Comparison of ENCODE assay signal across 2 cellular contexts in the genomic region with DNA sequence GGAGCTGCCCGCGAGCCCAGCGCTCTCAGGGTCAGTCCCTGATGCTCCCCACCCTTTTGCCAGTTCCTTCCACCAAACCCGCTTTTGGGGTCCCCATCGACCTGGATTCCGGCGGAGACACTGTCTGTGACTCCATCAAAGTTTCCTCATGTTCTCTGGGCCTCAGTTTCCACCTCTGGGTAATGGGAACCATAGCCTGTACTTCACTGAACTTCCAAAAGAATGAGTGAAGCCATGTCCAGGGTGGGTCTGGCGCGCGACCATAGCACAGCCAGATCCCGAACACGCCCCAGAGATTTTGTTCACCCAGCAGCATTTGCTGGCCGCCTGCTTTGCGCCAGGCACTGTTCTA.
TF ChIP-seq lines count a peak whose summit lies in the region.

No MANE protein-coding gene starts in this region.

TF ChIP-seq in IMR-90, 13 proteins besides CTCF, POLR2A, EP300 and RAD21 (continued from another document):
- TF ChIP-seq, protein P1, sequence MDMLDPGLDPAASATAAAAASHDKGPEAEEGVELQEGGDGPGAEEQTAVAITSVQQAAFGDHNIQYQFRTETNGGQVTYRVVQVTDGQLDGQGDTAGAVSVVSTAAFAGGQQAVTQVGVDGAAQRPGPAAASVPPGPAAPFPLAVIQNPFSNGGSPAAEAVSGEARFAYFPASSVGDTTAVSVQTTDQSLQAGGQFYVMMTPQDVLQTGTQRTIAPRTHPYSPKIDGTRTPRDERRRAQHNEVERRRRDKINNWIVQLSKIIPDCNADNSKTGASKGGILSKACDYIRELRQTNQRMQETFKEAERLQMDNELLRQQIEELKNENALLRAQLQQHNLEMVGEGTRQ (IDR thresholded peaks at IDR 0.05; ENCODE audit: low read depth, low read length), result no peak
- TF ChIP-seq, protein P2, sequence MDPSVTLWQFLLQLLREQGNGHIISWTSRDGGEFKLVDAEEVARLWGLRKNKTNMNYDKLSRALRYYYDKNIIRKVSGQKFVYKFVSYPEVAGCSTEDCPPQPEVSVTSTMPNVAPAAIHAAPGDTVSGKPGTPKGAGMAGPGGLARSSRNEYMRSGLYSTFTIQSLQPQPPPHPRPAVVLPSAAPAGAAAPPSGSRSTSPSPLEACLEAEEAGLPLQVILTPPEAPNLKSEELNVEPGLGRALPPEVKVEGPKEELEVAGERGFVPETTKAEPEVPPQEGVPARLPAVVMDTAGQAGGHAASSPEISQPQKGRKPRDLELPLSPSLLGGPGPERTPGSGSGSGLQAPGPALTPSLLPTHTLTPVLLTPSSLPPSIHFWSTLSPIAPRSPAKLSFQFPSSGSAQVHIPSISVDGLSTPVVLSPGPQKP (IDR thresholded peaks at IDR 0.05; ENCODE audit: borderline replicate concordance, low read depth, low read length), result no peak
- TF ChIP-seq RFX5 (IDR thresholded peaks at IDR 0.05; ENCODE audit: low read depth, low read length) (no peak), BHLHE40 (IDR thresholded peaks at IDR 0.05; ENCODE audit: low read depth, low read length) (no peak), MAFK (IDR thresholded peaks at IDR 0.05; ENCODE audit: low read depth, low read length) (no peak), FOS (IDR thresholded peaks at IDR 0.05; ENCODE audit: low read depth, low read length) (no peak), CEBPB (IDR thresholded peaks at IDR 0.05; ENCODE audit: low read depth, low read length) (no peak), NFE2L2 (IDR thresholded peaks at IDR 0.05; ENCODE audit: low read depth, low read length) (no peak)

TF ChIP-seq in SK-N-SH treated with all-trans-retinoic acid at 6 μM for 48 hours, 23 proteins besides CTCF, POLR2A, EP300 and RAD21 (continued from another document):
- TF ChIP-seq, protein P3, sequence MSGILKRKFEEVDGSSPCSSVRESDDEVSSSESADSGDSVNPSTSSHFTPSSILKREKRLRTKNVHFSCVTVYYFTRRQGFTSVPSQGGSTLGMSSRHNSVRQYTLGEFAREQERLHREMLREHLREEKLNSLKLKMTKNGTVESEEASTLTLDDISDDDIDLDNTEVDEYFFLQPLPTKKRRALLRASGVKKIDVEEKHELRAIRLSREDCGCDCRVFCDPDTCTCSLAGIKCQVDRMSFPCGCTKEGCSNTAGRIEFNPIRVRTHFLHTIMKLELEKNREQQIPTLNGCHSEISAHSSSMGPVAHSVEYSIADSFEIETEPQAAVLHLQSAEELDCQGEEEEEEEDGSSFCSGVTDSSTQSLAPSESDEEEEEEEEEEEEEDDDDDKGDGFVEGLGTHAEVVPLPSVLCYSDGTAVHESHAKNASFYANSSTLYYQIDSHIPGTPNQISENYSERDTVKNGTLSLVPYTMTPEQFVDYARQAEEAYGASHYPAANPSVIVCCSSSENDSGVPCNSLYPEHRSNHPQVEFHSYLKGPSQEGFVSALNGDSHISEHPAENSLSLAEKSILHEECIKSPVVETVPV (CRISPR knock-in tag; IDR thresholded peaks at IDR 0.05), result no peak
- no peak for TF ChIP-seq ZC3H10 (CRISPR knock-in tag; IDR thresholded peaks at IDR 0.05)
- TF ChIP-seq, protein P4, sequence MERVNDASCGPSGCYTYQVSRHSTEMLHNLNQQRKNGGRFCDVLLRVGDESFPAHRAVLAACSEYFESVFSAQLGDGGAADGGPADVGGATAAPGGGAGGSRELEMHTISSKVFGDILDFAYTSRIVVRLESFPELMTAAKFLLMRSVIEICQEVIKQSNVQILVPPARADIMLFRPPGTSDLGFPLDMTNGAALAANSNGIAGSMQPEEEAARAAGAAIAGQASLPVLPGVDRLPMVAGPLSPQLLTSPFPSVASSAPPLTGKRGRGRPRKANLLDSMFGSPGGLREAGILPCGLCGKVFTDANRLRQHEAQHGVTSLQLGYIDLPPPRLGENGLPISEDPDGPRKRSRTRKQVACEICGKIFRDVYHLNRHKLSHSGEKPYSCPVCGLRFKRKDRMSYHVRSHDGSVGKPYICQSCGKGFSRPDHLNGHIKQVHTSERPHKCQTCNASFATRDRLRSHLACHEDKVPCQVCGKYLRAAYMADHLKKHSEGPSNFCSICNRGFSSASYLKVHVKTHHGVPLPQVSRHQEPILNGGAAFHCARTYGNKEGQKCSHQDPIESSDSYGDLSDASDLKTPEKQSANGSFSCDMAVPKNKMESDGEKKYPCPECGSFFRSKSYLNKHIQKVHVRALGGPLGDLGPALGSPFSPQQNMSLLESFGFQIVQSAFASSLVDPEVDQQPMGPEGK (CRISPR knock-in tag; IDR thresholded peaks at IDR 0.05; ENCODE audit: borderline replicate concordance), result no peak
TF ChIP-seq in SK-N-SH treated with all-trans-retinoic acid at 6 μM for 48 hours: peak in this region for 0.
